In genomic region chr3:148833223-148833622, GRCh38 we compare ENCODE assay signal across 30 cellular contexts. TPM values are rescaled to one million over a fixed set of nuclear protein-coding genes. Genes with fewer than 3 reads are reported as not detected.
"Had no signal": no experiment of that assay in that cellular context is flagged by ENCODE, and none has a peak within 500 bp of the region (broad histone marks: within the 10 kb centered on the region; RNA-seq: fewer than 3 reads in every experiment).

No MANE protein-coding gene starts in this region.

- H3K27me3 ChIP-seq: esophagus squamous epithelium, gastroesophageal sphincter, heart left ventricle, neutrophil, ovary, right atrium auricular region, tibial artery had no signal

- H3K9me3 Mint-ChIP-seq: activated B cell treated with CpG ODN at 0.5 μM for 24 hours; activated CD4-positive, alpha-beta memory T cell treated with anti-CD3 and anti-CD28 coated beads for 36 hours; activated naive CD4-positive, alpha-beta T cell treated with anti-CD3 and anti-CD28 coated beads for 36 hours; activated naive CD8-positive, alpha-beta T cell treated with anti-CD3 and anti-CD28 coated beads, Interleukin-2, amount 10 ng/mL, durations not matched to agents 7 days and 5 days; activated T-cell treated with anti-CD3 and anti-CD28 coated beads, Interleukin-2, amount 50 U/mL, for 72 hours; memory B cell; natural killer cell treated with Interleukin-12 subunit alpha and Interleukin-12 subunit beta and Interleukin-15 and Interleukin-18, amount 100 ng/mL, for 72 hours; stimulated activated naive CD8-positive, alpha-beta T cell treated with anti-CD3 and anti-CD28 coated beads, Interleukin-15, Interleukin-2, amounts not matched to agents 100 ng/mL and 50 ng/mL, for 24 hours; T-helper 1 cell treated with Interleukin-12 subunit alpha and Interleukin-12 subunit beta and Interleukin-4 antibody, amounts not matched to agents 30 μg/mL and 1 μg/mL, for 36 hours had no signal

- FAIRE-seq: colon had no signal

- H3K4me3 Mint-ChIP-seq: activated B cell treated with CpG ODN at 0.5 μM for 24 hours; activated CD4-positive, alpha-beta memory T cell treated with anti-CD3 and anti-CD28 coated beads for 36 hours; activated CD4-positive, alpha-beta T cell treated with anti-CD3 and anti-CD28 coated beads for 36 hours; activated naive CD4-positive, alpha-beta T cell treated with anti-CD3 and anti-CD28 coated beads for 36 hours; activated naive CD8-positive, alpha-beta T cell treated with anti-CD3 and anti-CD28 coated beads, Interleukin-2, amount 10 ng/mL, durations not matched to agents 7 days and 5 days; activated T-cell treated with anti-CD3 and anti-CD28 coated beads, Interleukin-2, amount 50 U/mL, for 72 hours; memory B cell; natural killer cell treated with Interleukin-12 subunit alpha and Interleukin-12 subunit beta and Interleukin-15 and Interleukin-18, amount 100 ng/mL, for 72 hours; stimulated activated naive CD8-positive, alpha-beta T cell treated with anti-CD3 and anti-CD28 coated beads, Interleukin-15, Interleukin-2, amounts not matched to agents 100 ng/mL and 50 ng/mL, for 24 hours; T-helper 1 cell treated with Interleukin-12 subunit alpha and Interleukin-12 subunit beta and Interleukin-4 antibody, amounts not matched to agents 30 μg/mL and 1 μg/mL, for 36 hours had no signal

- H3K27me3 Mint-ChIP-seq: activated B cell treated with CpG ODN at 0.5 μM for 24 hours had no signal

- ATAC-seq: activated CD4-positive, alpha-beta T cell treated with anti-CD3 and anti-CD28 coated beads for 36 hours; activated T-cell treated with anti-CD3 and anti-CD28 coated beads, Interleukin-2, amount 50 U/mL, for 72 hours; gastroesophageal sphincter; heart left ventricle; left colon; natural killer cell treated with Interleukin-12 subunit alpha and Interleukin-12 subunit beta and Interleukin-15 and Interleukin-18, amount 100 ng/mL, for 72 hours; psoas muscle had no signal

- H3K9me3 ChIP-seq: esophagus squamous epithelium, gastroesophageal sphincter, heart left ventricle, neutrophil, ovary, psoas muscle, right atrium auricular region, tibial artery had no signal

- H3K4me1 ChIP-seq: esophagus squamous epithelium, gastroesophageal sphincter, heart left ventricle, psoas muscle, right atrium auricular region, tibial artery had no signal

- DNase-seq: activated B cell treated with CpG ODN at 0.5 μM for 24 hours; activated CD4-positive, alpha-beta memory T cell treated with anti-CD3 and anti-CD28 coated beads for 36 hours; activated CD4-positive, alpha-beta T cell treated with anti-CD3 and anti-CD28 coated beads for 36 hours; activated effector memory CD4-positive, alpha-beta T cell treated with Interleukin-2 at 50 U/mL for 16 hours; activated naive CD4-positive, alpha-beta T cell treated with anti-CD3 and anti-CD28 coated beads for 36 hours; activated naive CD8-positive, alpha-beta T cell treated with anti-CD3 and anti-CD28 coated beads, Interleukin-2, amount 10 ng/mL, durations not matched to agents 7 days and 5 days; activated T-cell treated with anti-CD3 and anti-CD28 coated beads, Interleukin-2, amount 50 U/mL, for 72 hours; amygdala; caudate nucleus; effector memory CD4-positive, alpha-beta T cell; esophagus squamous epithelium; heart left ventricle; islet precursor cell; left colon; ovary; psoas muscle; stimulated activated CD4-positive, alpha-beta T cell treated with anti-CD3 and anti-CD28 coated beads, Interleukin-12 subunit alpha, Interleukin-12 subunit beta, amount 100 ng/mL, for 4 hours; stimulated activated CD4-positive, alpha-beta T cell treated with anti-CD3 and anti-CD28 coated beads, Interleukin-4, amount 100 ng/mL, for 4 hours; T1000; tibial artery had no signal

- H3K36me3 Mint-ChIP-seq: activated CD4-positive, alpha-beta memory T cell treated with anti-CD3 and anti-CD28 coated beads for 36 hours; activated naive CD8-positive, alpha-beta T cell treated with anti-CD3 and anti-CD28 coated beads, Interleukin-2, amount 10 ng/mL, durations not matched to agents 7 days and 5 days; memory B cell; natural killer cell treated with Interleukin-12 subunit alpha and Interleukin-12 subunit beta and Interleukin-15 and Interleukin-18, amount 100 ng/mL, for 72 hours had no signal

- H3K27ac ChIP-seq: esophagus squamous epithelium, gastroesophageal sphincter, heart left ventricle, neutrophil, ovary, psoas muscle, right atrium auricular region, tibial artery had no signal

- H3K27ac Mint-ChIP-seq: activated B cell treated with CpG ODN at 0.5 μM for 24 hours; activated CD4-positive, alpha-beta memory T cell treated with anti-CD3 and anti-CD28 coated beads for 36 hours; activated CD4-positive, alpha-beta T cell treated with anti-CD3 and anti-CD28 coated beads for 36 hours; activated naive CD4-positive, alpha-beta T cell treated with anti-CD3 and anti-CD28 coated beads for 36 hours; activated naive CD8-positive, alpha-beta T cell treated with anti-CD3 and anti-CD28 coated beads, Interleukin-2, amount 10 ng/mL, durations not matched to agents 7 days and 5 days; activated T-cell treated with anti-CD3 and anti-CD28 coated beads, Interleukin-2, amount 50 U/mL, for 72 hours; memory B cell; natural killer cell treated with Interleukin-12 subunit alpha and Interleukin-12 subunit beta and Interleukin-15 and Interleukin-18, amount 100 ng/mL, for 72 hours; stimulated activated naive CD8-positive, alpha-beta T cell treated with anti-CD3 and anti-CD28 coated beads, Interleukin-15, Interleukin-2, amounts not matched to agents 100 ng/mL and 50 ng/mL, for 24 hours; T-helper 1 cell treated with Interleukin-12 subunit alpha and Interleukin-12 subunit beta and Interleukin-4 antibody, amounts not matched to agents 30 μg/mL and 1 μg/mL, for 36 hours had no signal

- H3K4me1 Mint-ChIP-seq: activated B cell treated with CpG ODN at 0.5 μM for 24 hours; activated CD4-positive, alpha-beta T cell treated with anti-CD3 and anti-CD28 coated beads for 36 hours; activated naive CD8-positive, alpha-beta T cell treated with anti-CD3 and anti-CD28 coated beads, Interleukin-2, amount 10 ng/mL, durations not matched to agents 7 days and 5 days; memory B cell had no signal

- H3K36me3 ChIP-seq: esophagus squamous epithelium, gastroesophageal sphincter, heart left ventricle, neutrophil, ovary, right atrium auricular region, tibial artery had no signal

- H3K4me3 ChIP-seq: esophagus squamous epithelium, gastroesophageal sphincter, heart left ventricle, ovary, psoas muscle, right atrium auricular region, tibial artery had no signal

RNA-seq across cellular contexts. Expression of gene CPB1, which starts 5.6 kb away (rescaled TPM):
- total RNA-seq: activated B cell treated with CpG ODN at 0.5 μM for 24 hours; activated CD4-positive, alpha-beta memory T cell treated with anti-CD3 and anti-CD28 coated beads for 36 hours; activated CD4-positive, alpha-beta T cell treated with anti-CD3 and anti-CD28 coated beads for 36 hours; activated naive CD4-positive, alpha-beta T cell treated with anti-CD3 and anti-CD28 coated beads for 36 hours; activated naive CD8-positive, alpha-beta T cell treated with anti-CD3 and anti-CD28 coated beads, Interleukin-2, amount 10 ng/mL, durations not matched to agents 7 days and 5 days; activated T-cell treated with anti-CD3 and anti-CD28 coated beads, Interleukin-2, amount 50 U/mL, for 72 hours; dermis microvascular lymphatic vessel endothelial cell; esophagus squamous epithelium; natural killer cell treated with Interleukin-12 subunit alpha and Interleukin-12 subunit beta and Interleukin-15 and Interleukin-18, amount 100 ng/mL, for 72 hours; ureter had no signal

RNA-seq across cellular contexts. Expression of gene CPA3, which starts 31.9 kb away (rescaled TPM):
- total RNA-seq: activated B cell treated with CpG ODN at 0.5 μM for 24 hours; activated CD4-positive, alpha-beta memory T cell treated with anti-CD3 and anti-CD28 coated beads for 36 hours; activated CD4-positive, alpha-beta T cell treated with anti-CD3 and anti-CD28 coated beads for 36 hours; activated naive CD4-positive, alpha-beta T cell treated with anti-CD3 and anti-CD28 coated beads for 36 hours; activated naive CD8-positive, alpha-beta T cell treated with anti-CD3 and anti-CD28 coated beads, Interleukin-2, amount 10 ng/mL, durations not matched to agents 7 days and 5 days; activated T-cell treated with anti-CD3 and anti-CD28 coated beads, Interleukin-2, amount 50 U/mL, for 72 hours had no signal
